ENCODE assay signal across 8 cellular contexts in the genomic region with DNA sequence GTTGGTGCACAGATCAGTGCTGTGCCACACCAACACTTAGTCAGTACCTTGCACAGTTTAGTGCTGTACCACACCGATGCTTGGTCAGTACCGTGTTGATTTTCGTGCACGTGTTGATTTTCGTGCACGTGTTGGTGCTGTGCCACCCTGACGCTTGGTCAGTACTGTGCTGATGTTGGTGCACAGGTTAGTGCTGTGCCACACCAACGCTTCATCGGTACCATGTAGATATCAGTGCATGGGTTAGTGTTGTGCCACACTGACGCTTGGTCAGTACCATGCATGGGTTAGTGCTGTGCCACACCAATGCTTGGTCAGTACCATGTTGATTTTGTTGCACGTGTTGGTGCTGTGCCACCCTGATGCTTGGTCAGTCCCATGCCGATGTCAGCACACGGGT.
"Had no signal": no experiment of that assay in that cellular context is flagged by ENCODE, and none has a peak within 500 bp of the region (broad histone marks: within the 10 kb centered on the region; RNA-seq: fewer than 3 reads in every experiment).

No MANE protein-coding gene starts in this region.

- H2AFZ ChIP-seq: GM23248 had no signal

- H3K4me3 ChIP-seq: GM23248, HAP-1 had no signal

- H3K9ac ChIP-seq: GM23248 had no signal

- H3K9me3 ChIP-seq: HAP-1 had no signal

- H3K27ac ChIP-seq: GM23248, HL-60 had no signal

- ATAC-seq: HCT116 had no signal

- H3K4me1 ChIP-seq: HAP-1 had no signal

- DNase-seq: GM23248, GOT3, H7, HFFc6, KBM-7 had no signal

- H3K36me3 ChIP-seq: HAP-1 had no signal
